ENCODE assay signal across 18 cellular contexts in genomic region chr1:11156441-11156840, GRCh38. TPM values are rescaled to one million over a fixed set of nuclear protein-coding genes. Genes with fewer than 3 reads are reported as not detected.
DNase-seq lines count a peak whose midpoint lies in the region; ATAC-seq and TF ChIP-seq lines count a peak whose summit lies in the region.
"Had no signal": no experiment of that assay in that cellular context is flagged by ENCODE, and none has a peak within 500 bp of the region (broad histone marks: within the 10 kb centered on the region; RNA-seq: fewer than 3 reads in every experiment).

No MANE protein-coding gene starts in this region.

- POLR2A ChIA-PET in OCI-LY7 (lab: Charles Lee), result interaction anchor here (0.6 kb wide), 1 partner anchor 71 kb away, joined by 3 read pairs; no protein-coding TSS in a partner anchor
- POLR2A ChIA-PET in naive thymus-derived CD4-positive, alpha-beta T cell (lab: Charles Lee), result no interaction called here

- H3K36me3 ChIP-seq in OCI-LY7 (ENCODE audit: insufficient read depth, low read length), result peaks cover 82% of the 10 kb centered on the region
- H3K36me3 ChIP-seq in naive thymus-derived CD4-positive, alpha-beta T cell (ENCODE audit: control insufficient read depth in 2 of 3, insufficient read depth in 3 of 3, low read length in 3 of 3), result peaks cover 15 to 55% (median 17%) of the 10 kb centered on the region in 3 experiments

- peaks cover 22% of the 10 kb centered on the region for H3K36me3 Mint-ChIP-seq in central memory CD8-positive, alpha-beta T cell (ENCODE audit: insufficient read depth)
- peaks cover 8 to 46% (median 20%) of the 10 kb centered on the region in 5 donors for H3K36me3 Mint-ChIP-seq in naive thymus-derived CD4-positive, alpha-beta T cell

- TF ChIP-seq CTCF in OCI-LY7 (conservative IDR thresholded peaks at IDR 0.05; ENCODE audit: low read length), result no peak

- no peak overlapping the region for H2AFZ ChIP-seq in OCI-LY7 (ENCODE audit: low read length)

- H3K27ac Mint-ChIP-seq in central memory CD8-positive, alpha-beta T cell (ENCODE audit: low read depth), result peak overlapping the region; percentile 9
- H3K27ac Mint-ChIP-seq in naive thymus-derived CD4-positive, alpha-beta T cell, result peak overlapping the region in 2 of 9 donors; percentile 10 to 42
- H3K27ac Mint-ChIP-seq: endodermal cell, mesothelial cell of epicardium had no signal

- H3K27ac ChIP-seq in OCI-LY7 (ENCODE audit: low read depth, low read length, poor library complexity, severe bottlenecking), result no peak overlapping the region
- H3K27ac ChIP-seq in naive thymus-derived CD4-positive, alpha-beta T cell (ENCODE audit: low read depth, low read length), result peak overlapping the region; percentile 35
- H3K27ac ChIP-seq: SK-N-MC had no signal

- no peaks in the 10 kb centered on the region for H3K9me2 ChIP-seq in OCI-LY7 (ENCODE audit: insufficient read depth, low read length)

- TSS peak; percentile 30 for BruUV-seq in OCI-LY7 (replicated peaks; lab: Mats Ljungman, UMichigan)

- no peaks in the 10 kb centered on the region for H4K20me1 ChIP-seq in OCI-LY7 (ENCODE audit: insufficient read depth, low read length)

- H3K4me3 Mint-ChIP-seq in central memory CD8-positive, alpha-beta T cell, result no peak overlapping the region
- H3K4me3 Mint-ChIP-seq in naive thymus-derived CD4-positive, alpha-beta T cell, result peak overlapping the region in 1 of 10 donors; percentile 8
- H3K4me3 Mint-ChIP-seq: endodermal cell, mesothelial cell of epicardium had no signal

- H3K79me2 ChIP-seq in OCI-LY7 (ENCODE audit: insufficient read depth, low read depth, low read length), result no peaks in the 10 kb centered on the region

- peaks cover 6% of the 10 kb centered on the region for H3K4me1 Mint-ChIP-seq in central memory CD8-positive, alpha-beta T cell
- H3K4me1 Mint-ChIP-seq in naive thymus-derived CD4-positive, alpha-beta T cell, result peaks cover 0 to 11% (median 0%) of the 10 kb centered on the region in 7 donors
- H3K4me1 Mint-ChIP-seq: endodermal cell had no signal

- H3K9me3 ChIP-seq in OCI-LY7 (ENCODE audit: low read length), result no peaks in the 10 kb centered on the region
- no peaks in the 10 kb centered on the region for H3K9me3 ChIP-seq in naive thymus-derived CD4-positive, alpha-beta T cell (ENCODE audit: control insufficient read depth in 2 of 3, low read length in 3 of 3)
- H3K9me3 ChIP-seq: gastroesophageal sphincter had no signal

- H3K4me3 ChIP-seq in OCI-LY7 (ENCODE audit: low read depth, low read length, poor library complexity, severe bottlenecking), result no peak overlapping the region
- H3K4me3 ChIP-seq in naive thymus-derived CD4-positive, alpha-beta T cell (ENCODE audit: low read length), result no peak overlapping the region
- H3K4me3 ChIP-seq: gastroesophageal sphincter, SK-N-MC had no signal

- H3K4me1 ChIP-seq in OCI-LY7 (ENCODE audit: insufficient read depth, low read length, poor library complexity, severe bottlenecking), result no peaks in the 10 kb centered on the region
- no peaks in the 10 kb centered on the region for H3K4me1 ChIP-seq in naive thymus-derived CD4-positive, alpha-beta T cell (ENCODE audit: control insufficient read depth in 2 of 2, insufficient read depth in 2 of 2, low read length in 2 of 2)

- ATAC-seq in central memory CD8-positive, alpha-beta T cell (replicated peaks; ENCODE audit: extremely low read depth, poor library complexity, severe bottlenecking), result no peak
- no peak for ATAC-seq in naive thymus-derived CD4-positive, alpha-beta T cell
- no peak for ATAC-seq in HG03378 (IDR thresholded peaks at IDR 0.05; ENCODE audit: unreplicated experiment)
- ATAC-seq in GM18861 (IDR thresholded peaks at IDR 0.05; ENCODE audit: unreplicated experiment), result no peak
- ATAC-seq: gastroesophageal sphincter had no signal

- no peaks in the 10 kb centered on the region for H3K9me3 Mint-ChIP-seq in central memory CD8-positive, alpha-beta T cell
- peaks cover 0 to 1% (median 0%) of the 10 kb centered on the region in 11 donors for H3K9me3 Mint-ChIP-seq in naive thymus-derived CD4-positive, alpha-beta T cell
- H3K9me3 Mint-ChIP-seq: mesothelial cell of epicardium had no signal

- no peak overlapping the region for H3K4me2 ChIP-seq in OCI-LY7 (ENCODE audit: low read length)

- CTCF ChIA-PET in OCI-LY7 (lab: Charles Lee; ENCODE audit: unreplicated experiment), result no interaction called here
- CTCF ChIA-PET in naive thymus-derived CD4-positive, alpha-beta T cell (lab: Charles Lee), result interaction anchor here (0.6 kb wide), 1 partner anchor 11 kb away, joined by 5 read pairs; no protein-coding TSS in a partner anchor

- peak; percentile 29 for DNase-seq in HT1080 (ENCODE audit: low read depth)
- no peak for DNase-seq in OCI-LY7 (ENCODE audit: low spot score)
- no peak for DNase-seq in central memory CD8-positive, alpha-beta T cell (ENCODE audit: low spot score in 2 of 2)
- DNase-seq in naive thymus-derived CD4-positive, alpha-beta T cell, result no peak
- no peak for DNase-seq in hypothalamus (lab: John Stamatoyannopoulos, UW)
- DNase-seq: endodermal cell, NCI-H1694 treated with DMSO at 0.1 percent for 48 hours, occipital lobe, OCI-M1 had no signal

- intact Hi-C loops in OCI-LY7 (cut with micrococcal nuclease; ENCODE audit: unreplicated experiment), result no loop called here
- intact Hi-C loops in naive thymus-derived CD4-positive, alpha-beta T cell (cut with micrococcal nuclease), result no loop called here

- no peaks in the 10 kb centered on the region for H3K27me3 ChIP-seq in naive thymus-derived CD4-positive, alpha-beta T cell (ENCODE audit: control insufficient read depth in 2 of 2, insufficient read depth in 2 of 2, low read length in 2 of 2)
- H3K27me3 ChIP-seq: gastroesophageal sphincter had no signal

- no peaks in the 10 kb centered on the region for H3K27me3 Mint-ChIP-seq in central memory CD8-positive, alpha-beta T cell
- H3K27me3 Mint-ChIP-seq in naive thymus-derived CD4-positive, alpha-beta T cell, result no peaks in the 10 kb centered on the region

RNA-seq across cellular contexts. Expression of gene ANGPTL7, which starts 32.7 kb away (rescaled TPM):
- not detected in 2 replicates for total RNA-seq in HT1080 (2014; rRNA removed; shearing (Covaris generic))
- polyA plus RNA-seq in HT1080 (2015; cell fraction: cytosol; rRNA removed), result not detected in 2 replicates
- polyA plus RNA-seq in HT1080 (2015; cell fraction: nucleus; rRNA removed), result not detected in 2 replicates
- total RNA-seq in OCI-LY7 (2014; rRNA removed; shearing (Covaris generic)), result not detected in 2 replicates
- total RNA-seq in OCI-LY7 (2022), result not detected in 2 replicates
- total RNA-seq in naive thymus-derived CD4-positive, alpha-beta T cell, result not detected
- polyA plus RNA-seq in naive thymus-derived CD4-positive, alpha-beta T cell, result not detected
- total RNA-seq: Daoy, endodermal cell, H4, MCF 10A, mesothelial cell of epicardium, occipital lobe had no signal
- polyA plus RNA-seq: BJ had no signal

RNA-seq across cellular contexts. Expression of gene EXOSC10, which starts 56.8 kb away (rescaled TPM):
- 80.8 and 84.8 TPM in 2 replicates for total RNA-seq in HT1080 (2014; rRNA removed; shearing (Covaris generic))
- 51.3 and 54.4 TPM in 2 replicates for polyA plus RNA-seq in HT1080 (2015; cell fraction: cytosol; rRNA removed)
- 183 and 203 TPM in 2 replicates for polyA plus RNA-seq in HT1080 (2015; cell fraction: nucleus; rRNA removed)
- total RNA-seq in OCI-LY7 (2014; rRNA removed; shearing (Covaris generic)), result 75.1 and 117 TPM in 2 replicates
- total RNA-seq in OCI-LY7 (2022), result 91.9 and 95.1 TPM in 2 replicates
- total RNA-seq in naive thymus-derived CD4-positive, alpha-beta T cell, result 10 to 100 TPM; 72.0 to 83.4 (median 80.9) TPM
- polyA plus RNA-seq in naive thymus-derived CD4-positive, alpha-beta T cell, result 10 to 100 TPM; 33.9 to 55.1 TPM
